ENCODE assay signal across 19 cellular contexts in the genomic region with DNA sequence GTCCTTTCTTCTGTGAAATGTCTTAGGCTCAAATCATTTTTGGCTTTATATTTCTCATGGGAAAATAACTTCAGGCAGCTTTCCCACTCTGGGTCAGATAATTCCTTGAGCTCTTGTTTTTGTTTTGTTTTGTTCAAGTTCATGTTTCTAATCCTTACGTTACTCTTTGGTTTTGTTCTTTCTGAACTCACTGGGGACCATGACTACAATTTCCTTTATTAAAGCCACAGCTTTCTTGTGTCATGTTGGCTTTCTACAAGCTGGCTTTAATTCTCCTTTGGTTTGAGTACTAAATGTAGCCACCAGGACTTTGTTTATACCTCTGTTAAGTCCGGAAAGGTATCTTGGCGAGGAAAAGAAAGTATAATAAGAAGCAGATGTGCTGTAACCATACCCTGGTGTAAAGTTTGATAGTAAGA. TPM values are rescaled to one million over a fixed set of nuclear protein-coding genes. Genes with fewer than 3 reads are reported as not detected.
DNase-seq lines count a peak whose midpoint lies in the region; ATAC-seq and TF ChIP-seq lines count a peak whose summit lies in the region.
"Had no signal": no experiment of that assay in that cellular context is flagged by ENCODE, and none has a peak within 500 bp of the region (broad histone marks: within the 10 kb centered on the region; RNA-seq: fewer than 3 reads in every experiment).

No MANE protein-coding gene starts in this region.

- TF ChIP-seq CTCF in choroid plexus epithelial cell (conservative IDR thresholded peaks at IDR 0.05; ENCODE audit: low read depth, low read length) = no peak
- no peak for TF ChIP-seq CTCF in type B pancreatic cell (conservative IDR thresholded peaks at IDR 0.05)
- no peak for TF ChIP-seq CTCF in tibial artery (IDR thresholded peaks at IDR 0.05)
- no peak for TF ChIP-seq CTCF in upper lobe of right lung (IDR thresholded peaks at IDR 0.05)

- H3K9me3 Mint-ChIP-seq in type B pancreatic cell = no peaks in the 10 kb centered on the region
- H3K9me3 Mint-ChIP-seq: CD8-positive, alpha-beta T cell; naive thymus-derived CD8-positive, alpha-beta T cell; T-cell had no signal

- DNase-seq in Right ventricle myocardium superior (no peak), left cardiac atrium (no peak), choroid plexus epithelial cell (ENCODE audit: low read depth) (peak; percentile 46), left kidney (ENCODE audit: low read depth, low spot score) (peak; percentile 15), type B pancreatic cell (ENCODE audit: extremely low spot score, unreplicated experiment) (no peak), tibial artery (no peak), upper lobe of right lung (no peak)
- DNase-seq: activated naive CD4-positive, alpha-beta T cell; anterior cingulate cortex; CD8-positive, alpha-beta T cell; glutamatergic neuron; naive thymus-derived CD8-positive, alpha-beta T cell; NCI-H1930; NCI-H446; T-cell had no signal

- no peaks in the 10 kb centered on the region for H3K27me3 ChIP-seq in tibial artery
- no peaks in the 10 kb centered on the region for H3K27me3 ChIP-seq in upper lobe of right lung

- peaks cover 24% of the 10 kb centered on the region for H3K4me1 Mint-ChIP-seq in type B pancreatic cell (ENCODE audit: unreplicated experiment)
- H3K4me1 Mint-ChIP-seq: naive thymus-derived CD8-positive, alpha-beta T cell; T-cell had no signal

- H3K4me3 ChIP-seq in choroid plexus epithelial cell (ENCODE audit: low read depth, low read length) (no peak overlapping the region), tibial artery (no peak overlapping the region), upper lobe of right lung (no peak overlapping the region)
- H3K4me3 ChIP-seq: lung, prostate gland, thoracic aorta had no signal

- H3K9me3 ChIP-seq in tibial artery = no peaks in the 10 kb centered on the region
- H3K9me3 ChIP-seq in upper lobe of right lung = no peaks in the 10 kb centered on the region
- H3K9me3 ChIP-seq: prostate gland, thoracic aorta had no signal

- H3K36me3 ChIP-seq in tibial artery (no peaks in the 10 kb centered on the region), upper lobe of right lung (no peaks in the 10 kb centered on the region)
- H3K36me3 ChIP-seq: prostate gland, thoracic aorta had no signal

- H3K4me3 Mint-ChIP-seq in type B pancreatic cell = no peak overlapping the region
- H3K4me3 Mint-ChIP-seq: CD8-positive, alpha-beta T cell; naive thymus-derived CD8-positive, alpha-beta T cell; T-cell had no signal

- H3K4me1 ChIP-seq in tibial artery (no peaks in the 10 kb centered on the region), upper lobe of right lung (peaks cover 5% of the 10 kb centered on the region)
- H3K4me1 ChIP-seq: prostate gland had no signal

- H3K27me3 Mint-ChIP-seq in type B pancreatic cell = no peaks in the 10 kb centered on the region

- H3K36me3 Mint-ChIP-seq in type B pancreatic cell = peaks cover 13% of the 10 kb centered on the region
- H3K36me3 Mint-ChIP-seq: CD8-positive, alpha-beta T cell; naive thymus-derived CD8-positive, alpha-beta T cell; T-cell had no signal

- ATAC-seq in Right ventricle myocardium superior (ENCODE audit: poor library complexity) (peak; percentile 49), left cardiac atrium (no peak), GM18873 (IDR thresholded peaks at IDR 0.05; ENCODE audit: low FRiP score, unreplicated experiment) (no peak), upper lobe of right lung (no peak)
- ATAC-seq: CD8-positive, alpha-beta T cell; naive thymus-derived CD8-positive, alpha-beta T cell; T-cell had no signal

- H3K27ac ChIP-seq in tibial artery = no peak overlapping the region
- H3K27ac ChIP-seq in upper lobe of right lung = no peak overlapping the region
- H3K27ac ChIP-seq: prostate gland, thoracic aorta had no signal

- intact Hi-C loops in Right ventricle myocardium superior (cut with DNase I) = no loop called here
- intact Hi-C loops in left cardiac atrium (cut with DNase I) = no loop called here
- intact Hi-C loops in tibial artery (cut with DNase I; ENCODE audit: low total_unique reads) = no loop called here
- intact Hi-C loops in upper lobe of right lung (cut with DNase I) = no loop called here

- H3K27ac Mint-ChIP-seq in type B pancreatic cell = peak overlapping the region; percentile 39
- H3K27ac Mint-ChIP-seq: CD8-positive, alpha-beta T cell; naive thymus-derived CD8-positive, alpha-beta T cell; T-cell had no signal

RNA-seq across cellular contexts. Expression of gene ANXA3, which starts 30.8 kb away (rescaled TPM):
- 41.4 TPM for total RNA-seq in Right ventricle myocardium superior
- total RNA-seq in left cardiac atrium = 10 to 100 TPM; 27.1 to 59.2 TPM
- total RNA-seq in type B pancreatic cell (ENCODE audit: low replicate concordance) = 56.6 and 135 TPM in 2 replicates
- 182 TPM for total RNA-seq in upper lobe of right lung
- total RNA-seq: CD8-positive, alpha-beta T cell; naive thymus-derived CD8-positive, alpha-beta T cell had no signal

Comparison
In these comparisons a context has a peak if more than half of its experiments do, and no peak if none do; other contexts are left out.
1. DNase-seq: peak in choroid plexus epithelial cell (single experiment) and left kidney (single experiment); none in Right ventricle myocardium superior (single experiment), left cardiac atrium (single experiment), type B pancreatic cell (single experiment), tibial artery (0 of 2) and upper lobe of right lung (single experiment).